Comparison of ENCODE assay signal across 1 cellular context in the genomic region with DNA sequence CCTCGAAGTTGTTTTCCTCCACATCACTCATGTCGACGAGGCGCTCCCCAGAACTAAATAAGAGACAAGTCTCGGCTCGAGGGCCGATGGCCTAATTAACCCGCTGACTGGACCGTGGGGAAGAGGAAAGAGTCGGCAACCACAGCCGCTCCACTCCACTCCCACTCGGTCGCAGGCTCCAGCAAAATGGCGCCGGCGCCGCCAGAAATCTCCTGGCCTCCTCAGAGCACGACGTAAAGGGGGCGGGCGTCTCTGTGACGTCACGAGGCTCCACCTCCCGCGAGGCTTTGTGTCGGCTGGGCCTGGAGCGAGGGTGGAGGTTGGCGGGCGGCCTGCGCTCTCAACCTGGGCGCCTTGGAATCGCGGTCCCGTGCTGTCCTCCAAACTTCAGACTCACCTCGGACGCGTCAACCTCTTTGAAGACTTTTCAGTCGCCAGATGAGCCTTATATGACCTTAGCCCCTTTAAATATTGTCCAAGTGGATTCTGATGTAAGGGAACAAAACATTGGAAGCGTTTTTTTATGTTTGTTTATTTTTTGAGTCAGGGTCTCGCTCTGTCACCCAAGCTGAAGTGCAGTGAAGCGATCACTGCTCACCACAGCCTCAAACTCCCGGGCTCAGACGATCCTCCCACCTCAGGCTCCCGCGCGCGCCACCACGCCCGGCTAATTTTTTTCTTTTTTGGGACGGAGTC.
TF ChIP-seq lines count a peak whose summit lies in the region.

A gene (minus strand): TSS at position 188 of the 696 bp plus-strand sequence. CDS start 157 bp downstream, at position 31.

TF ChIP-seq in K562, 482 proteins besides CTCF, POLR2A, EP300 and RAD21 (continued from another document and continues in another):
- TF ChIP-seq, protein P1, sequence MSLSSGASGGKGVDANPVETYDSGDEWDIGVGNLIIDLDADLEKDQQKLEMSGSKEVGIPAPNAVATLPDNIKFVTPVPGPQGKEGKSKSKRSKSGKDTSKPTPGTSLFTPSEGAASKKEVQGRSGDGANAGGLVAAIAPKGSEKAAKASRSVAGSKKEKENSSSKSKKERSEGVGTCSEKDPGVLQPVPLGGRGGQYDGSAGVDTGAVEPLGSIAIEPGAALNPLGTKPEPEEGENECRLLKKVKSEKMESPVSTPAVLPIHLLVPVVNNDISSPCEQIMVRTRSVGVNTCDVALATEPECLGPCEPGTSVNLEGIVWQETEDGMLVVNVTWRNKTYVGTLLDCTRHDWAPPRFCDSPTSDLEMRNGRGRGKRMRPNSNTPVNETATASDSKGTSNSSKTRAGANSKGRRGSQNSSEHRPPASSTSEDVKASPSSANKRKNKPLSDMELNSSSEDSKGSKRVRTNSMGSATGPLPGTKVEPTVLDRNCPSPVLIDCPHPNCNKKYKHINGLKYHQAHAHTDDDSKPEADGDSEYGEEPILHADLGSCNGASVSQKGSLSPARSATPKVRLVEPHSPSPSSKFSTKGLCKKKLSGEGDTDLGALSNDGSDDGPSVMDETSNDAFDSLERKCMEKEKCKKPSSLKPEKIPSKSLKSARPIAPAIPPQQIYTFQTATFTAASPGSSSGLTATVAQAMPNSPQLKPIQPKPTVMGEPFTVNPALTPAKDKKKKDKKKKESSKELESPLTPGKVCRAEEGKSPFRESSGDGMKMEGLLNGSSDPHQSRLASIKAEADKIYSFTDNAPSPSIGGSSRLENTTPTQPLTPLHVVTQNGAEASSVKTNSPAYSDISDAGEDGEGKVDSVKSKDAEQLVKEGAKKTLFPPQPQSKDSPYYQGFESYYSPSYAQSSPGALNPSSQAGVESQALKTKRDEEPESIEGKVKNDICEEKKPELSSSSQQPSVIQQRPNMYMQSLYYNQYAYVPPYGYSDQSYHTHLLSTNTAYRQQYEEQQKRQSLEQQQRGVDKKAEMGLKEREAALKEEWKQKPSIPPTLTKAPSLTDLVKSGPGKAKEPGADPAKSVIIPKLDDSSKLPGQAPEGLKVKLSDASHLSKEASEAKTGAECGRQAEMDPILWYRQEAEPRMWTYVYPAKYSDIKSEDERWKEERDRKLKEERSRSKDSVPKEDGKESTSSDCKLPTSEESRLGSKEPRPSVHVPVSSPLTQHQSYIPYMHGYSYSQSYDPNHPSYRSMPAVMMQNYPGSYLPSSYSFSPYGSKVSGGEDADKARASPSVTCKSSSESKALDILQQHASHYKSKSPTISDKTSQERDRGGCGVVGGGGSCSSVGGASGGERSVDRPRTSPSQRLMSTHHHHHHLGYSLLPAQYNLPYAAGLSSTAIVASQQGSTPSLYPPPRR (CRISPR knock-in tag; IDR thresholded peaks at IDR 0.05; ENCODE audit: borderline replicate concordance), result no peak
- TF ChIP-seq SREBF2 (CRISPR knock-in tag; IDR thresholded peaks at IDR 0.05) (no peak), PYGO2 (tag; IDR thresholded peaks at IDR 0.05) (no peak), HDAC8 (tag; IDR thresholded peaks at IDR 0.05) (0 out of 2 replicates have a peak, but pooled peaks have one; percentile 20), LARP7 (IDR thresholded peaks at IDR 0.05) (no peak), HLTF (IDR thresholded peaks at IDR 0.05) (no peak), POLR2B (IDR thresholded peaks at IDR 0.05; ENCODE audit: low read depth, partially characterized antibody) (peak; percentile 97), NFYB (IDR thresholded peaks at IDR 0.05; ENCODE audit: extremely low read depth, insufficient read length) (no peak), SIN3B (IDR thresholded peaks at IDR 0.05; ENCODE audit: low read depth) (no peak), RBM22 (IDR thresholded peaks at IDR 0.05; ENCODE audit: low read depth, low read length, poor library complexity, severe bottlenecking) (no peak), ARID1B (IDR thresholded peaks at IDR 0.05) (peak; percentile 21; the same call in 1 of the 2 replicates), PURB (CRISPR knock-in tag; IDR thresholded peaks at IDR 0.05; ENCODE audit: low read depth) (no peak), CBFB (CRISPR knock-in tag; IDR thresholded peaks at IDR 0.05) (no peak), ZNF778 (CRISPR knock-in tag; IDR thresholded peaks at IDR 0.05) (no peak), ZNF586 (CRISPR knock-in tag; conservative IDR thresholded peaks at IDR 0.05) (no peak), PRMT5 (CRISPR knock-in tag; IDR thresholded peaks at IDR 0.05) (no peak), RFX7 (CRISPR knock-in tag; IDR thresholded peaks at IDR 0.05) (no peak), PHF21A (IDR thresholded peaks at IDR 0.05; ENCODE audit: borderline replicate concordance, low read depth) (no peak), NFATC3 (IDR thresholded peaks at IDR 0.05) (no peak), ZNF780A (CRISPR knock-in tag; IDR thresholded peaks at IDR 0.05) (no peak), GATA2 (CRISPR knock-in tag; IDR thresholded peaks at IDR 0.05) (no peak), ZNF124 (CRISPR knock-in tag; IDR thresholded peaks at IDR 0.05) (no peak), MYC (IDR thresholded peaks at IDR 0.05; ENCODE audit: low read depth, low read length) (peak; percentile 93), MYC (CRISPR knock-in tag; IDR thresholded peaks at IDR 0.05; ENCODE audit: borderline replicate concordance, low read depth) (peak; percentile 57; the same call in 1 of the 2 replicates), KAT8 (IDR thresholded peaks at IDR 0.05; ENCODE audit: low read depth) (peak; percentile 30; the same call in 1 of the 2 replicates), NR2C2 (CRISPR knock-in tag; IDR thresholded peaks at IDR 0.05) (no peak), NR2C2 (tag; IDR thresholded peaks at IDR 0.05) (peak; percentile 31; the same call in 1 of the 2 replicates), GABPA (tag; conservative IDR thresholded peaks at IDR 0.05; ENCODE audit: low read depth) (no peak), ERF (CRISPR knock-in tag; IDR thresholded peaks at IDR 0.05) (peak; percentile 77; the same call in 1 of the 2 replicates), MYBL2 (IDR thresholded peaks at IDR 0.05; ENCODE audit: low read depth) (no peak), MYBL2 (CRISPR knock-in tag; IDR thresholded peaks at IDR 0.05; ENCODE audit: borderline replicate concordance) (no peak), WHSC1 (IDR thresholded peaks at IDR 0.05; ENCODE audit: low read length) (no peak), CBX3 (IDR thresholded peaks at IDR 0.05; ENCODE audit: borderline replicate concordance in 1 of 2, low read length in 2 of 2) (peak in 1 of 2 experiments; percentile 63; a peak in 2 of 3 replicates), NRF1 (conservative IDR thresholded peaks at IDR 0.05 in 1 of 2, IDR thresholded peaks at IDR 0.05 in 1 of 2) (peak; percentile 72 to 77), ARNT (IDR thresholded peaks at IDR 0.05) (no peak), ZSCAN29 (IDR thresholded peaks at IDR 0.05) (peak; percentile 33; the same call in 1 of the 2 replicates)
- TF ChIP-seq, protein P2, sequence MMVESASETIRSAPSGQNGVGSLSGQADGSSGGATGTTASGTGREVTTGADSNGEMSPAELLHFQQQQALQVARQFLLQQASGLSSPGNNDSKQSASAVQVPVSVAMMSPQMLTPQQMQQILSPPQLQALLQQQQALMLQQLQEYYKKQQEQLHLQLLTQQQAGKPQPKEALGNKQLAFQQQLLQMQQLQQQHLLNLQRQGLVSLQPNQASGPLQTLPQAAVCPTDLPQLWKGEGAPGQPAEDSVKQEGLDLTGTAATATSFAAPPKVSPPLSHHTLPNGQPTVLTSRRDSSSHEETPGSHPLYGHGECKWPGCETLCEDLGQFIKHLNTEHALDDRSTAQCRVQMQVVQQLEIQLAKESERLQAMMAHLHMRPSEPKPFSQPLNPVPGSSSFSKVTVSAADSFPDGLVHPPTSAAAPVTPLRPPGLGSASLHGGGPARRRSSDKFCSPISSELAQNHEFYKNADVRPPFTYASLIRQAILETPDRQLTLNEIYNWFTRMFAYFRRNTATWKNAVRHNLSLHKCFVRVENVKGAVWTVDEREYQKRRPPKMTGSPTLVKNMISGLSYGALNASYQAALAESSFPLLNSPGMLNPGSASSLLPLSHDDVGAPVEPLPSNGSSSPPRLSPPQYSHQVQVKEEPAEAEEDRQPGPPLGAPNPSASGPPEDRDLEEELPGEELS (CRISPR knock-in tag; IDR thresholded peaks at IDR 0.05; ENCODE audit: borderline replicate concordance), result no peak
- TF ChIP-seq, protein P3, sequence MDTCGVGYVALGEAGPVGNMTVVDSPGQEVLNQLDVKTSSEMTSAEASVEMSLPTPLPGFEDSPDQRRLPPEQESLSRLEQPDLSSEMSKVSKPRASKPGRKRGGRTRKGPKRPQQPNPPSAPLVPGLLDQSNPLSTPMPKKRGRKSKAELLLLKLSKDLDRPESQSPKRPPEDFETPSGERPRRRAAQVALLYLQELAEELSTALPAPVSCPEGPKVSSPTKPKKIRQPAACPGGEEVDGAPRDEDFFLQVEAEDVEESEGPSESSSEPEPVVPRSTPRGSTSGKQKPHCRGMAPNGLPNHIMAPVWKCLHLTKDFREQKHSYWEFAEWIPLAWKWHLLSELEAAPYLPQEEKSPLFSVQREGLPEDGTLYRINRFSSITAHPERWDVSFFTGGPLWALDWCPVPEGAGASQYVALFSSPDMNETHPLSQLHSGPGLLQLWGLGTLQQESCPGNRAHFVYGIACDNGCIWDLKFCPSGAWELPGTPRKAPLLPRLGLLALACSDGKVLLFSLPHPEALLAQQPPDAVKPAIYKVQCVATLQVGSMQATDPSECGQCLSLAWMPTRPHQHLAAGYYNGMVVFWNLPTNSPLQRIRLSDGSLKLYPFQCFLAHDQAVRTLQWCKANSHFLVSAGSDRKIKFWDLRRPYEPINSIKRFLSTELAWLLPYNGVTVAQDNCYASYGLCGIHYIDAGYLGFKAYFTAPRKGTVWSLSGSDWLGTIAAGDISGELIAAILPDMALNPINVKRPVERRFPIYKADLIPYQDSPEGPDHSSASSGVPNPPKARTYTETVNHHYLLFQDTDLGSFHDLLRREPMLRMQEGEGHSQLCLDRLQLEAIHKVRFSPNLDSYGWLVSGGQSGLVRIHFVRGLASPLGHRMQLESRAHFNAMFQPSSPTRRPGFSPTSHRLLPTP (IDR thresholded peaks at IDR 0.05; ENCODE audit: borderline replicate concordance, extremely low read depth, insufficient read length), result no peak
- TF ChIP-seq, protein P4, sequence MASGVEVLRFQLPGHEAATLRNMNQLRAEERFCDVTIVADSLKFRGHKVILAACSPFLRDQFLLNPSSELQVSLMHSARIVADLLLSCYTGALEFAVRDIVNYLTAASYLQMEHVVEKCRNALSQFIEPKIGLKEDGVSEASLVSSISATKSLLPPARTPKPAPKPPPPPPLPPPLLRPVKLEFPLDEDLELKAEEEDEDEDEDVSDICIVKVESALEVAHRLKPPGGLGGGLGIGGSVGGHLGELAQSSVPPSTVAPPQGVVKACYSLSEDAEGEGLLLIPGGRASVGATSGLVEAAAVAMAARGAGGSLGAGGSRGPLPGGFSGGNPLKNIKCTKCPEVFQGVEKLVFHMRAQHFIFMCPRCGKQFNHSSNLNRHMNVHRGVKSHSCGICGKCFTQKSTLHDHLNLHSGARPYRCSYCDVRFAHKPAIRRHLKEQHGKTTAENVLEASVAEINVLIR (CRISPR knock-in tag; IDR thresholded peaks at IDR 0.05), result peak; percentile 85
- TF ChIP-seq, protein P5, sequence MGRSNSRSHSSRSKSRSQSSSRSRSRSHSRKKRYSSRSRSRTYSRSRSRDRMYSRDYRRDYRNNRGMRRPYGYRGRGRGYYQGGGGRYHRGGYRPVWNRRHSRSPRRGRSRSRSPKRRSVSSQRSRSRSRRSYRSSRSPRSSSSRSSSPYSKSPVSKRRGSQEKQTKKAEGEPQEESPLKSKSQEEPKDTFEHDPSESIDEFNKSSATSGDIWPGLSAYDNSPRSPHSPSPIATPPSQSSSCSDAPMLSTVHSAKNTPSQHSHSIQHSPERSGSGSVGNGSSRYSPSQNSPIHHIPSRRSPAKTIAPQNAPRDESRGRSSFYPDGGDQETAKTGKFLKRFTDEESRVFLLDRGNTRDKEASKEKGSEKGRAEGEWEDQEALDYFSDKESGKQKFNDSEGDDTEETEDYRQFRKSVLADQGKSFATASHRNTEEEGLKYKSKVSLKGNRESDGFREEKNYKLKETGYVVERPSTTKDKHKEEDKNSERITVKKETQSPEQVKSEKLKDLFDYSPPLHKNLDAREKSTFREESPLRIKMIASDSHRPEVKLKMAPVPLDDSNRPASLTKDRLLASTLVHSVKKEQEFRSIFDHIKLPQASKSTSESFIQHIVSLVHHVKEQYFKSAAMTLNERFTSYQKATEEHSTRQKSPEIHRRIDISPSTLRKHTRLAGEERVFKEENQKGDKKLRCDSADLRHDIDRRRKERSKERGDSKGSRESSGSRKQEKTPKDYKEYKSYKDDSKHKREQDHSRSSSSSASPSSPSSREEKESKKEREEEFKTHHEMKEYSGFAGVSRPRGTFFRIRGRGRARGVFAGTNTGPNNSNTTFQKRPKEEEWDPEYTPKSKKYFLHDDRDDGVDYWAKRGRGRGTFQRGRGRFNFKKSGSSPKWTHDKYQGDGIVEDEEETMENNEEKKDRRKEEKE (IDR thresholded peaks at IDR 0.05; ENCODE audit: borderline replicate concordance in 1 of 2, control insufficient read depth in 1 of 2, low read depth in 2 of 2, low read length in 1 of 2), result no peak
- TF ChIP-seq, protein P6, sequence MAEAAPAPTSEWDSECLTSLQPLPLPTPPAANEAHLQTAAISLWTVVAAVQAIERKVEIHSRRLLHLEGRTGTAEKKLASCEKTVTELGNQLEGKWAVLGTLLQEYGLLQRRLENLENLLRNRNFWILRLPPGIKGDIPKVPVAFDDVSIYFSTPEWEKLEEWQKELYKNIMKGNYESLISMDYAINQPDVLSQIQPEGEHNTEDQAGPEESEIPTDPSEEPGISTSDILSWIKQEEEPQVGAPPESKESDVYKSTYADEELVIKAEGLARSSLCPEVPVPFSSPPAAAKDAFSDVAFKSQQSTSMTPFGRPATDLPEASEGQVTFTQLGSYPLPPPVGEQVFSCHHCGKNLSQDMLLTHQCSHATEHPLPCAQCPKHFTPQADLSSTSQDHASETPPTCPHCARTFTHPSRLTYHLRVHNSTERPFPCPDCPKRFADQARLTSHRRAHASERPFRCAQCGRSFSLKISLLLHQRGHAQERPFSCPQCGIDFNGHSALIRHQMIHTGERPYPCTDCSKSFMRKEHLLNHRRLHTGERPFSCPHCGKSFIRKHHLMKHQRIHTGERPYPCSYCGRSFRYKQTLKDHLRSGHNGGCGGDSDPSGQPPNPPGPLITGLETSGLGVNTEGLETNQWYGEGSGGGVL (CRISPR knock-in tag; IDR thresholded peaks at IDR 0.05), result no peak
- TF ChIP-seq, protein P7, sequence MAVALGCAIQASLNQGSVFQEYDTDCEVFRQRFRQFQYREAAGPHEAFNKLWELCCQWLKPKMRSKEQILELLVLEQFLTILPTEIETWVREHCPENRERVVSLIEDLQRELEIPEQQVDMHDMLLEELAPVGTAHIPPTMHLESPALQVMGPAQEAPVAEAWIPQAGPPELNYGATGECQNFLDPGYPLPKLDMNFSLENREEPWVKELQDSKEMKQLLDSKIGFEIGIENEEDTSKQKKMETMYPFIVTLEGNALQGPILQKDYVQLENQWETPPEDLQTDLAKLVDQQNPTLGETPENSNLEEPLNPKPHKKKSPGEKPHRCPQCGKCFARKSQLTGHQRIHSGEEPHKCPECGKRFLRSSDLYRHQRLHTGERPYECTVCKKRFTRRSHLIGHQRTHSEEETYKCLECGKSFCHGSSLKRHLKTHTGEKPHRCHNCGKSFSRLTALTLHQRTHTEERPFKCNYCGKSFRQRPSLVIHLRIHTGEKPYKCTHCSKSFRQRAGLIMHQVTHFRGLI (CRISPR knock-in tag; IDR thresholded peaks at IDR 0.05), result no peak
